Comparison of ENCODE assay signal across 21 cellular contexts in genomic region chr15:79439236-79439635, GRCh38. TPM values are rescaled to one million over a fixed set of nuclear protein-coding genes. Genes with fewer than 3 reads are reported as not detected.
DNase-seq lines count a peak whose midpoint lies in the region; ATAC-seq, FAIRE-seq and TF ChIP-seq lines count a peak whose summit lies in the region.
"Had no signal": no experiment of that assay in that cellular context is flagged by ENCODE, and none has a peak within 500 bp of the region (broad histone marks: within the 10 kb centered on the region; RNA-seq: fewer than 3 reads in every experiment).

No MANE protein-coding gene starts in this region.

- H3K36me3 ChIP-seq in bronchial epithelial cell (ENCODE audit: control insufficient read depth, insufficient read depth, low read length) (no peaks in the 10 kb centered on the region), upper lobe of right lung (no peaks in the 10 kb centered on the region)
- no peaks in the 10 kb centered on the region for H3K36me3 ChIP-seq in naive thymus-derived CD4-positive, alpha-beta T cell (ENCODE audit: control insufficient read depth in 2 of 3, insufficient read depth in 3 of 3, low read length in 3 of 3)
- H3K36me3 ChIP-seq: BLaER1 treated with 17β-estradiol and CSF1 and Interleukin-3, amounts not matched to agents 10 nM and 100 nM had no signal

- peaks cover 7 to 17% (median 14%) of the 10 kb centered on the region in 5 donors for H3K27me3 Mint-ChIP-seq in naive thymus-derived CD4-positive, alpha-beta T cell
- peaks cover 16% of the 10 kb centered on the region for H3K27me3 Mint-ChIP-seq in activated CD4-positive, alpha-beta T cell treated with anti-CD3 and anti-CD28 coated beads, Interleukin-2, amount 10 ng/mL, durations not matched to agents 7 days and 5 days

- TF ChIP-seq CTCF in bronchial epithelial cell (IDR thresholded peaks at IDR 0.05; ENCODE audit: insufficient read depth, low read length, severe bottlenecking) (no peak), upper lobe of right lung (IDR thresholded peaks at IDR 0.05) (no peak)

- CTCF ChIA-PET in naive thymus-derived CD4-positive, alpha-beta T cell (lab: Charles Lee): no interaction called here
- CTCF ChIA-PET in activated CD4-positive, alpha-beta T cell treated with anti-CD3 and anti-CD28 coated beads, Interleukin-2, amount 10 ng/mL, durations not matched to agents 7 days and 5 days (lab: Charles Lee): no interaction called here

- peaks cover 0 to 1% (median 0%) of the 10 kb centered on the region in 11 donors for H3K9me3 Mint-ChIP-seq in naive thymus-derived CD4-positive, alpha-beta T cell
- no peaks in the 10 kb centered on the region for H3K9me3 Mint-ChIP-seq in activated CD4-positive, alpha-beta T cell treated with anti-CD3 and anti-CD28 coated beads, Interleukin-2, amount 10 ng/mL, durations not matched to agents 7 days and 5 days
- H3K9me3 Mint-ChIP-seq: CD8-positive, alpha-beta T cell; GM23338; HFFc6; IgD-negative memory B cell had no signal

- H3K4me3 ChIP-seq in bronchial epithelial cell (ENCODE audit: low read depth, low read length) (no peak overlapping the region), upper lobe of right lung (no peak overlapping the region)
- H3K4me3 ChIP-seq in naive thymus-derived CD4-positive, alpha-beta T cell (ENCODE audit: low read length): no peak overlapping the region
- H3K4me3 ChIP-seq: BLaER1 treated with 17β-estradiol and CSF1 and Interleukin-3, amounts not matched to agents 10 nM and 100 nM; GM12878; GM23338 had no signal

- intact Hi-C loops in naive thymus-derived CD4-positive, alpha-beta T cell (cut with micrococcal nuclease): no loop called here
- intact Hi-C loops in upper lobe of right lung (cut with DNase I): no loop called here

- H3K4me1 Mint-ChIP-seq in naive thymus-derived CD4-positive, alpha-beta T cell: peaks cover 0 to 4% (median 0%) of the 10 kb centered on the region in 7 donors
- no peaks in the 10 kb centered on the region for H3K4me1 Mint-ChIP-seq in activated CD4-positive, alpha-beta T cell treated with anti-CD3 and anti-CD28 coated beads, Interleukin-2, amount 10 ng/mL, durations not matched to agents 7 days and 5 days
- H3K4me1 Mint-ChIP-seq: B cell, IgD-negative memory B cell had no signal

- H3K27ac ChIP-seq in naive thymus-derived CD4-positive, alpha-beta T cell (ENCODE audit: low read depth, low read length): no peak overlapping the region
- no peak overlapping the region for H3K27ac ChIP-seq in upper lobe of right lung
- H3K27ac ChIP-seq: BLaER1 treated with 17β-estradiol and CSF1 and Interleukin-3, amounts not matched to agents 10 nM and 100 nM had no signal

- H3K27me3 ChIP-seq in bronchial epithelial cell (ENCODE audit: control insufficient read depth, insufficient read depth, low read length) (peaks cover 7% of the 10 kb centered on the region), upper lobe of right lung (peaks cover 17% of the 10 kb centered on the region)
- no peaks in the 10 kb centered on the region for H3K27me3 ChIP-seq in naive thymus-derived CD4-positive, alpha-beta T cell (ENCODE audit: control insufficient read depth in 2 of 2, insufficient read depth in 2 of 2, low read length in 2 of 2)

- FAIRE-seq in HTR-8/SVneo (lab: Jason Lieb, UNC): peak; percentile 91
- peak; percentile 92 for FAIRE-seq in bronchial epithelial cell (lab: Jason Lieb, UNC)
- FAIRE-seq in GM12891 (lab: Jason Lieb, UNC): no peak
- FAIRE-seq: GM12878, GM19239, H54, HepG2 had no signal

- H3K4me3 Mint-ChIP-seq in naive thymus-derived CD4-positive, alpha-beta T cell: no peak overlapping the region
- no peak overlapping the region for H3K4me3 Mint-ChIP-seq in activated CD4-positive, alpha-beta T cell treated with anti-CD3 and anti-CD28 coated beads, Interleukin-2, amount 10 ng/mL, durations not matched to agents 7 days and 5 days
- H3K4me3 Mint-ChIP-seq: B cell; CD8-positive, alpha-beta T cell; GM23338; HFFc6; IgD-negative memory B cell had no signal

- TF ChIP-seq POLR2A in GM12891 (IDR thresholded peaks at IDR 0.05; ENCODE audit: low read depth, low read length): no peak

- no peaks in the 10 kb centered on the region for H3K36me3 Mint-ChIP-seq in naive thymus-derived CD4-positive, alpha-beta T cell
- H3K36me3 Mint-ChIP-seq in activated CD4-positive, alpha-beta T cell treated with anti-CD3 and anti-CD28 coated beads, Interleukin-2, amount 10 ng/mL, durations not matched to agents 7 days and 5 days (ENCODE audit: low read depth): no peaks in the 10 kb centered on the region
- H3K36me3 Mint-ChIP-seq: CD8-positive, alpha-beta T cell; IgD-negative memory B cell had no signal

- DNase-seq in HTR-8/SVneo (ENCODE audit: insufficient read length, low spot score) (no peak), bronchial epithelial cell (ENCODE audit: low read depth) (no peak), upper lobe of right lung (no peak), GM12891 (ENCODE audit: insufficient read length, low spot score) (no peak), pons (ENCODE audit: low spot score) (no peak)
- no peak for DNase-seq in naive thymus-derived CD4-positive, alpha-beta T cell
- DNase-seq in activated CD4-positive, alpha-beta T cell treated with anti-CD3 and anti-CD28 coated beads, Interleukin-2, amount 10 ng/mL, durations not matched to agents 7 days and 5 days: no peak
- DNase-seq: Calu3; CD8-positive, alpha-beta T cell; DMS79 treated with DMSO at 0.1 percent for 48 hours; GF-D8; HCEC 1CT; HFFc6 had no signal

- POLR2A ChIA-PET in naive thymus-derived CD4-positive, alpha-beta T cell (lab: Charles Lee): no interaction called here
- POLR2A ChIA-PET in activated CD4-positive, alpha-beta T cell treated with anti-CD3 and anti-CD28 coated beads, Interleukin-2, amount 10 ng/mL, durations not matched to agents 7 days and 5 days (lab: Charles Lee): no interaction called here

- H3K4me1 ChIP-seq in naive thymus-derived CD4-positive, alpha-beta T cell (ENCODE audit: control insufficient read depth in 2 of 2, insufficient read depth in 2 of 2, low read length in 2 of 2): no peaks in the 10 kb centered on the region
- H3K4me1 ChIP-seq in upper lobe of right lung: no peaks in the 10 kb centered on the region
- H3K4me1 ChIP-seq: BLaER1 treated with 17β-estradiol and CSF1 and Interleukin-3, amounts not matched to agents 10 nM and 100 nM had no signal

- H3K27ac Mint-ChIP-seq in naive thymus-derived CD4-positive, alpha-beta T cell: no peak overlapping the region
- H3K27ac Mint-ChIP-seq in activated CD4-positive, alpha-beta T cell treated with anti-CD3 and anti-CD28 coated beads, Interleukin-2, amount 10 ng/mL, durations not matched to agents 7 days and 5 days: no peak overlapping the region
- H3K27ac Mint-ChIP-seq: B cell; CD8-positive, alpha-beta T cell; GM23338; HFFc6; IgD-negative memory B cell had no signal

- peak; percentile 40 for ATAC-seq in naive thymus-derived CD4-positive, alpha-beta T cell
- ATAC-seq in upper lobe of right lung: peak; percentile 19
- ATAC-seq: CD8-positive, alpha-beta T cell; GM12878; HepG2 had no signal

- no peaks in the 10 kb centered on the region for H3K9me3 ChIP-seq in naive thymus-derived CD4-positive, alpha-beta T cell (ENCODE audit: control insufficient read depth in 2 of 3, low read length in 3 of 3)
- no peaks in the 10 kb centered on the region for H3K9me3 ChIP-seq in upper lobe of right lung
- H3K9me3 ChIP-seq: BLaER1 treated with 17β-estradiol and CSF1 and Interleukin-3, amounts not matched to agents 10 nM and 100 nM had no signal

TF ChIP-seq in GM12891, 5 proteins besides CTCF, POLR2A, EP300 and RAD21:
- TF ChIP-seq PAX5 (IDR thresholded peaks at IDR 0.05; ENCODE audit: insufficient read depth, low read length, severe bottlenecking): no peak
- TF ChIP-seq TAF1 (IDR thresholded peaks at IDR 0.05; ENCODE audit: low read depth, low read length): no peak
- TF ChIP-seq POLR2AphosphoS5 (IDR thresholded peaks at IDR 0.05; ENCODE audit: low read depth, low read length): no peak
- no peak for TF ChIP-seq POU2F2 (IDR thresholded peaks at IDR 0.05; ENCODE audit: low read depth, low read length)
- TF ChIP-seq SPI1 (IDR thresholded peaks at IDR 0.05; ENCODE audit: low read depth, low read length): no peak
TF ChIP-seq in GM12891: peak in this region for 0.

RNA-seq across cellular contexts. Expression of gene MINAR1, which starts 7.1 kb away (rescaled TPM):
- total RNA-seq in bronchial epithelial cell: 0.26 and 0.53 TPM in 2 replicates
- 1 to 10 TPM in 1 of 5 experiments, under 1 TPM in 4; 0.24 to 1.3 (median 0.34) TPM for total RNA-seq in naive thymus-derived CD4-positive, alpha-beta T cell
- under 1 TPM; 0.04 to 0.25 TPM for polyA plus RNA-seq in naive thymus-derived CD4-positive, alpha-beta T cell
- total RNA-seq in upper lobe of right lung: 0.26 TPM
- 0.09 TPM for polyA plus RNA-seq in GM12891 (2012; ENCODE audit: low read depth, missing spikeins)
- total RNA-seq in activated CD4-positive, alpha-beta T cell treated with anti-CD3 and anti-CD28 coated beads, Interleukin-2, amount 10 ng/mL, durations not matched to agents 7 days and 5 days: under 1 TPM; 0.40 to 0.55 TPM
